1 cellular context compared by ENCODE assay signal in genomic region chr2:189465478-189465877, GRCh38.
TF ChIP-seq lines count a peak whose summit lies in the region.

No MANE protein-coding gene starts in this region.

TF ChIP-seq in HEK293, 187 proteins besides CTCF, POLR2A, EP300 and RAD21 (continued from another document):
- TF ChIP-seq, protein P1, sequence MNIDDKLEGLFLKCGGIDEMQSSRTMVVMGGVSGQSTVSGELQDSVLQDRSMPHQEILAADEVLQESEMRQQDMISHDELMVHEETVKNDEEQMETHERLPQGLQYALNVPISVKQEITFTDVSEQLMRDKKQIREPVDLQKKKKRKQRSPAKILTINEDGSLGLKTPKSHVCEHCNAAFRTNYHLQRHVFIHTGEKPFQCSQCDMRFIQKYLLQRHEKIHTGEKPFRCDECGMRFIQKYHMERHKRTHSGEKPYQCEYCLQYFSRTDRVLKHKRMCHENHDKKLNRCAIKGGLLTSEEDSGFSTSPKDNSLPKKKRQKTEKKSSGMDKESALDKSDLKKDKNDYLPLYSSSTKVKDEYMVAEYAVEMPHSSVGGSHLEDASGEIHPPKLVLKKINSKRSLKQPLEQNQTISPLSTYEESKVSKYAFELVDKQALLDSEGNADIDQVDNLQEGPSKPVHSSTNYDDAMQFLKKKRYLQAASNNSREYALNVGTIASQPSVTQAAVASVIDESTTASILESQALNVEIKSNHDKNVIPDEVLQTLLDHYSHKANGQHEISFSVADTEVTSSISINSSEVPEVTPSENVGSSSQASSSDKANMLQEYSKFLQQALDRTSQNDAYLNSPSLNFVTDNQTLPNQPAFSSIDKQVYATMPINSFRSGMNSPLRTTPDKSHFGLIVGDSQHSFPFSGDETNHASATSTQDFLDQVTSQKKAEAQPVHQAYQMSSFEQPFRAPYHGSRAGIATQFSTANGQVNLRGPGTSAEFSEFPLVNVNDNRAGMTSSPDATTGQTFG (tag by site-specific recombination; IDR thresholded peaks at IDR 0.05; ENCODE audit: borderline replicate concordance) = no peak
- TF ChIP-seq ZXDB (tag by site-specific recombination; IDR thresholded peaks at IDR 0.05) = peak; percentile 62
- TF ChIP-seq ZSCAN30 (tag by site-specific recombination; IDR thresholded peaks at IDR 0.05) = peak; percentile 30; the same call in 1 of the 2 replicates
- no peak for TF ChIP-seq ZNF610 (tag by site-specific recombination; IDR thresholded peaks at IDR 0.05; ENCODE audit: borderline replicate concordance)
- TF ChIP-seq FEZF1 (tag by site-specific recombination; IDR thresholded peaks at IDR 0.05) = peak; percentile 84
- no peak for TF ChIP-seq ZFP37 (tag by site-specific recombination; IDR thresholded peaks at IDR 0.05)
- peak; percentile 43; the same call in 1 of the 2 replicates for TF ChIP-seq ZNF341 (tag by site-specific recombination; IDR thresholded peaks at IDR 0.05; ENCODE audit: low read depth)
- no peak for TF ChIP-seq ZNF394 (tag by site-specific recombination; IDR thresholded peaks at IDR 0.05; ENCODE audit: borderline replicate concordance)
- no peak for TF ChIP-seq ZNF302 (tag by site-specific recombination; IDR thresholded peaks at IDR 0.05; ENCODE audit: low read depth)
- TF ChIP-seq TCF7L2 (IDR thresholded peaks at IDR 0.05; ENCODE audit: borderline replicate concordance, low read depth, low read length) = peak; percentile 77; the same call in 1 of the 2 replicates
